ENCODE assay signal across 18 cellular contexts in the genomic region with DNA sequence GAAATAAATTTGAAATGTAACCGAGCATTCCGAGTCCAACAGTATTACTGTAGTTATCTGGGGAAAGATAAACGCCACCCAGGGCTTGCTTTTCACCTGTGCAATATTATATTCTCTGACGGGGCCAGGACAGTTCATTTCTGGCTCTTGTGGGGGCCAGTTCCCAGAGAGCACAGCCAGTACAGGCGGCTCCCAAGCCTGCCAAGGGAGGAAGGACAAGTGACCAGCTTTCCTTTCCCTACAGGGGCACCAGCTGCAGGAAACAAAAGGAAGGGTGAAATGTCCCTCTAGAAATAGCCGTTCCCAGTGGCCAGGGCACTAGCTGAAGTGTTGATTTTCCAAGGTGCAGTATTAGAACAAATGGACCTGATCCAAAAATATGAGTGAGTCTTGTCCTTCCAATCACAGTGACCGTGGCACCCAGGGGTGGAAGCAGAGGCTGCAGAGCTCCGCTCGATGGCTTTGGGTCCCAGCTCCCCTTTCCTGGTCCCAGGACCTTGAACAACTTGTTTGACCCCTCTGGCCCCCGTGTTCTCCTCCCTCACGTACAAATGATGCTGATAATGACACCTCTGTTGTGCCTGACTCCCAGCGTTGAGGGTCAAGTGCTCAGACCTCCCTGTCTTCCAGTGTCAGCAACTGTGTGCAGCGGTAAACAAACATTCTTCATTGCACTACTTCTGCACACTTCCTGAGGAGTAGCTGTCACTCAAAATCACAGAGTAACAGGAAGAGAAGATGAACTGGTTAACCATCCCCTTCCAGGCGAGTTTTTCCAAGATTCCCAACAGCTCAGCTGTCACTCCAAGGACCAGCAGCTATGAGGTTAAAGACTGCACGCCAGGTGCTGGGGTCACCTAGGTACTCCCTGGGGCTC.
"Had no signal": no experiment of that assay in that cellular context is flagged by ENCODE, and none has a peak within 500 bp of the region (broad histone marks: within the 10 kb centered on the region; RNA-seq: fewer than 3 reads in every experiment).

No MANE protein-coding gene starts in this region.

- H3K4me3 Mint-ChIP-seq: activated CD4-positive, alpha-beta memory T cell treated with anti-CD3 and anti-CD28 coated beads for 36 hours; activated CD4-positive, alpha-beta T cell treated with anti-CD3 and anti-CD28 coated beads for 36 hours; brain; central memory CD8-positive, alpha-beta T cell; mesothelial cell of epicardium; stimulated activated effector memory CD8-positive, alpha-beta T cell treated with anti-CD3 and anti-CD28 coated beads, Interleukin-12 subunit alpha, Interleukin-12 subunit beta, amount 100 ng/mL, for 72 hours; T-helper 2 cell treated with Interferon-gamma antibody and Interleukin-4, amounts not matched to agents 5 μg/mL and 100 μg/mL, for 36 hours; WTC11 had no signal

- H3K27ac Mint-ChIP-seq: activated CD4-positive, alpha-beta memory T cell treated with anti-CD3 and anti-CD28 coated beads for 36 hours; activated CD4-positive, alpha-beta T cell treated with anti-CD3 and anti-CD28 coated beads for 36 hours; mesothelial cell of epicardium; T-helper 2 cell treated with Interferon-gamma antibody and Interleukin-4, amounts not matched to agents 5 μg/mL and 100 μg/mL, for 36 hours; WTC11 had no signal

- DNase-seq: activated CD4-positive, alpha-beta memory T cell treated with anti-CD3 and anti-CD28 coated beads for 36 hours; activated CD4-positive, alpha-beta T cell treated with anti-CD3 and anti-CD28 coated beads for 36 hours; activated naive CD4-positive, alpha-beta T cell; anterior cingulate cortex; cortex of kidney; hippocampal formation; left colon; stimulated activated CD4-positive, alpha-beta T cell treated with anti-CD3 and anti-CD28 coated beads, Interleukin-4, amount 100 ng/mL, for 24 hours; stomach; trophoblast cell had no signal

- H3K4me1 Mint-ChIP-seq: activated CD4-positive, alpha-beta T cell treated with anti-CD3 and anti-CD28 coated beads for 36 hours; central memory CD8-positive, alpha-beta T cell; stimulated activated effector memory CD8-positive, alpha-beta T cell treated with anti-CD3 and anti-CD28 coated beads, Interleukin-12 subunit alpha, Interleukin-12 subunit beta, amount 100 ng/mL, for 72 hours had no signal

- H3K27me3 Mint-ChIP-seq: activated CD4-positive, alpha-beta memory T cell treated with anti-CD3 and anti-CD28 coated beads for 36 hours; activated CD4-positive, alpha-beta T cell treated with anti-CD3 and anti-CD28 coated beads for 36 hours; brain; central memory CD8-positive, alpha-beta T cell had no signal

- H3K27me3 ChIP-seq: stomach had no signal

- H3K9me3 Mint-ChIP-seq: central memory CD8-positive, alpha-beta T cell; stimulated activated effector memory CD8-positive, alpha-beta T cell treated with anti-CD3 and anti-CD28 coated beads, Interleukin-12 subunit alpha, Interleukin-12 subunit beta, amount 100 ng/mL, for 72 hours had no signal

- H3K4me3 ChIP-seq: lung, stomach had no signal

- ATAC-seq: activated CD4-positive, alpha-beta T cell treated with anti-CD3 and anti-CD28 coated beads for 36 hours; left colon; sciatic nerve; stimulated activated effector memory CD8-positive, alpha-beta T cell treated with anti-CD3 and anti-CD28 coated beads, Interleukin-12 subunit alpha, Interleukin-12 subunit beta, amount 100 ng/mL, for 72 hours; WTC11 had no signal

- H3K9me3 ChIP-seq: stomach had no signal

- H3K27ac ChIP-seq: stomach had no signal
